Comparison of ENCODE assay signal across 1 cellular context in the genomic region with DNA sequence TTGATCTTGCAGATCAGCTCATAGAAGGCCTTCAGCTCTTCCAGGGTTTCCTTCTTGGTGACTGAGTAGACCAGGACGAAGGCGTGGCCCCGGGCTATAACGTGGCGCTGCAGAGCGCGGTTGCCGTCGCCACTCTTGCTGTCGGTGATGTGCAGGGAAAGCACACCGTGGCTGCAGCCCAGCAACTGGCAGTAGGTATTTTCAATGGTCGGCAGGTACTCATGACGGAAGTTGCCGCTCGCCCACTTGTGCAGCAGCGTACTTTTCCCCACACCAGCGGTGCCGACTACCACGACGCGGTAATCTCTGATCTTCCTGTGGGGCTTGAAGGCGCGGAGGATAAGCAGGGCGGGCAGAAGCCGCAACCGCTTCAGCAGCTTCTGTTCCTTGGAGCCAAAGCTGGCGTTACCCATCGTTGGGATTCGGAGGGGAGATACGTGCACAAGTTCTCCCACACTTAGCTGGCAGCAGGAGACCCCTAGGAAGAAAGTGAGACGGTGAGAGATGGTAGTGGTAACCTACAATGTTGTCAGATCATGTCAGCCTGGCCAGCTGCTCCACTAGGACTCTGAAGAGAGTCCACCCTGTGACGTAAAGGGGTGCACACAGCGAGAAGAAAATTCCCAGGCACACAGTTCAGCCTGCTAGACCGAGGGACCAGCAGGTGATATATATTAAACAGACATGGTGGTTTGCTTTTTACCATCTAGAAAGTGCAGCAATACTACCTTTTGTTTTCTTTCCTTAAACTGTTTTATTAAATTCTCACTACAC.
TF ChIP-seq lines count a peak whose summit lies in the region.

No MANE protein-coding gene starts in this region.

TF ChIP-seq in K562, 482 proteins besides CTCF, POLR2A, EP300 and RAD21 (continued from another document and continues in another):
- TF ChIP-seq, protein P1, sequence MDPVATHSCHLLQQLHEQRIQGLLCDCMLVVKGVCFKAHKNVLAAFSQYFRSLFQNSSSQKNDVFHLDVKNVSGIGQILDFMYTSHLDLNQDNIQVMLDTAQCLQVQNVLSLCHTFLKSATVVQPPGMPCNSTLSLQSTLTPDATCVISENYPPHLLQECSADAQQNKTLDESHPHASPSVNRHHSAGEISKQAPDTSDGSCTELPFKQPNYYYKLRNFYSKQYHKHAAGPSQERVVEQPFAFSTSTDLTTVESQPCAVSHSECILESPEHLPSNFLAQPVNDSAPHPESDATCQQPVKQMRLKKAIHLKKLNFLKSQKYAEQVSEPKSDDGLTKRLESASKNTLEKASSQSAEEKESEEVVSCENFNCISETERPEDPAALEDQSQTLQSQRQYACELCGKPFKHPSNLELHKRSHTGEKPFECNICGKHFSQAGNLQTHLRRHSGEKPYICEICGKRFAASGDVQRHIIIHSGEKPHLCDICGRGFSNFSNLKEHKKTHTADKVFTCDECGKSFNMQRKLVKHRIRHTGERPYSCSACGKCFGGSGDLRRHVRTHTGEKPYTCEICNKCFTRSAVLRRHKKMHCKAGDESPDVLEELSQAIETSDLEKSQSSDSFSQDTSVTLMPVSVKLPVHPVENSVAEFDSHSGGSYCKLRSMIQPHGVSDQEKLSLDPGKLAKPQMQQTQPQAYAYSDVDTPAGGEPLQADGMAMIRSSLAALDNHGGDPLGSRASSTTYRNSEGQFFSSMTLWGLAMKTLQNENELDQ (CRISPR knock-in tag; IDR thresholded peaks at IDR 0.05; ENCODE audit: borderline replicate concordance) = 0 out of 2 replicates have a peak, but pooled peaks have one; percentile 30
- TF ChIP-seq, protein P2, sequence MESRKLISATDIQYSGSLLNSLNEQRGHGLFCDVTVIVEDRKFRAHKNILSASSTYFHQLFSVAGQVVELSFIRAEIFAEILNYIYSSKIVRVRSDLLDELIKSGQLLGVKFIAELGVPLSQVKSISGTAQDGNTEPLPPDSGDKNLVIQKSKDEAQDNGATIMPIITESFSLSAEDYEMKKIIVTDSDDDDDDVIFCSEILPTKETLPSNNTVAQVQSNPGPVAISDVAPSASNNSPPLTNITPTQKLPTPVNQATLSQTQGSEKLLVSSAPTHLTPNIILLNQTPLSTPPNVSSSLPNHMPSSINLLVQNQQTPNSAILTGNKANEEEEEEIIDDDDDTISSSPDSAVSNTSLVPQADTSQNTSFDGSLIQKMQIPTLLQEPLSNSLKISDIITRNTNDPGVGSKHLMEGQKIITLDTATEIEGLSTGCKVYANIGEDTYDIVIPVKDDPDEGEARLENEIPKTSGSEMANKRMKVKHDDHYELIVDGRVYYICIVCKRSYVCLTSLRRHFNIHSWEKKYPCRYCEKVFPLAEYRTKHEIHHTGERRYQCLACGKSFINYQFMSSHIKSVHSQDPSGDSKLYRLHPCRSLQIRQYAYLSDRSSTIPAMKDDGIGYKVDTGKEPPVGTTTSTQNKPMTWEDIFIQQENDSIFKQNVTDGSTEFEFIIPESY (CRISPR knock-in tag; IDR thresholded peaks at IDR 0.05) = 0 out of 2 replicates have a peak, but pooled peaks have one; percentile 43
- TF ChIP-seq MYC (IDR thresholded peaks at IDR 0.05; ENCODE audit: low read depth, low read length) = no peak; the same call in 1 of the 2 replicates
- TF ChIP-seq MYC (CRISPR knock-in tag; IDR thresholded peaks at IDR 0.05; ENCODE audit: borderline replicate concordance, low read depth) = no peak
- TF ChIP-seq MTF1 (CRISPR knock-in tag; IDR thresholded peaks at IDR 0.05; ENCODE audit: borderline replicate concordance) = no peak
- TF ChIP-seq SREBF1 (IDR thresholded peaks at IDR 0.05; ENCODE audit: borderline replicate concordance, low read depth, low read length) = no peak
- TF ChIP-seq MAFK (IDR thresholded peaks at IDR 0.05; ENCODE audit: low read length) = no peak
- TF ChIP-seq, protein P3, sequence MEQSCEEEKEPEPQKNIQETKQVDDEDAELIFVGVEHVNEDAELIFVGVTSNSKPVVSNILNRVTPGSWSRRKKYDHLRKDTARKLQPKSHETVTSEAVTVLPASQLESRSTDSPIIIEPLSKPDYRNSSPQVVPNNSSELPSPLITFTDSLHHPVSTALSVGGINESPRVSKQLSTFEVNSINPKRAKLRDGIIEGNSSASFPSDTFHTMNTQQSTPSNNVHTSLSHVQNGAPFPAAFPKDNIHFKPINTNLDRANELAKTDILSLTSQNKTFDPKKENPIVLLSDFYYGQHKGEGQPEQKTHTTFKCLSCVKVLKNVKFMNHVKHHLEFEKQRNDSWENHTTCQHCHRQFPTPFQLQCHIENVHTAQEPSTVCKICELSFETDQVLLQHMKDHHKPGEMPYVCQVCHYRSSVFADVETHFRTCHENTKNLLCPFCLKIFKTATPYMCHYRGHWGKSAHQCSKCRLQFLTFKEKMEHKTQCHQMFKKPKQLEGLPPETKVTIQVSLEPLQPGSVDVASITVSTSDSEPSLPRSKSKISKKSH (CRISPR knock-in tag; IDR thresholded peaks at IDR 0.05) = no peak
- no peak for TF ChIP-seq ETV6 (IDR thresholded peaks at IDR 0.05; ENCODE audit: borderline replicate concordance in 1 of 2, low read depth in 2 of 2, low read length in 1 of 2)
- no peak for TF ChIP-seq ETV6 (CRISPR knock-in tag; IDR thresholded peaks at IDR 0.05; ENCODE audit: borderline replicate concordance)
- TF ChIP-seq POLR2B (IDR thresholded peaks at IDR 0.05; ENCODE audit: low read depth, partially characterized antibody) = no peak
- TF ChIP-seq, protein P4, sequence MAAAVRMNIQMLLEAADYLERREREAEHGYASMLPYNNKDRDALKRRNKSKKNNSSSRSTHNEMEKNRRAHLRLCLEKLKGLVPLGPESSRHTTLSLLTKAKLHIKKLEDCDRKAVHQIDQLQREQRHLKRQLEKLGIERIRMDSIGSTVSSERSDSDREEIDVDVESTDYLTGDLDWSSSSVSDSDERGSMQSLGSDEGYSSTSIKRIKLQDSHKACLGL (CRISPR knock-in tag; IDR thresholded peaks at IDR 0.05; ENCODE audit: borderline replicate concordance, poor library complexity, severe bottlenecking) = no peak
- TF ChIP-seq, protein P5, sequence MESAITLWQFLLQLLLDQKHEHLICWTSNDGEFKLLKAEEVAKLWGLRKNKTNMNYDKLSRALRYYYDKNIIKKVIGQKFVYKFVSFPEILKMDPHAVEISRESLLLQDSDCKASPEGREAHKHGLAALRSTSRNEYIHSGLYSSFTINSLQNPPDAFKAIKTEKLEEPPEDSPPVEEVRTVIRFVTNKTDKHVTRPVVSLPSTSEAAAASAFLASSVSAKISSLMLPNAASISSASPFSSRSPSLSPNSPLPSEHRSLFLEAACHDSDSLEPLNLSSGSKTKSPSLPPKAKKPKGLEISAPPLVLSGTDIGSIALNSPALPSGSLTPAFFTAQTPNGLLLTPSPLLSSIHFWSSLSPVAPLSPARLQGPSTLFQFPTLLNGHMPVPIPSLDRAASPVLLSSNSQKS (CRISPR knock-in tag; IDR thresholded peaks at IDR 0.05) = no peak
- TF ChIP-seq NR2C2 (CRISPR knock-in tag; IDR thresholded peaks at IDR 0.05) = peak; percentile 41; the same call in 1 of the 2 replicates
- no peak for TF ChIP-seq NR2C2 (tag; IDR thresholded peaks at IDR 0.05)
- TF ChIP-seq PTBP1 (IDR thresholded peaks at IDR 0.05; ENCODE audit: low read depth, low read length) = no peak
- no peak for TF ChIP-seq CHD4 (IDR thresholded peaks at IDR 0.05; ENCODE audit: insufficient read depth, insufficient replicate concordance, low read depth, low read length, poor library complexity, severe bottlenecking)
- TF ChIP-seq, protein P6, sequence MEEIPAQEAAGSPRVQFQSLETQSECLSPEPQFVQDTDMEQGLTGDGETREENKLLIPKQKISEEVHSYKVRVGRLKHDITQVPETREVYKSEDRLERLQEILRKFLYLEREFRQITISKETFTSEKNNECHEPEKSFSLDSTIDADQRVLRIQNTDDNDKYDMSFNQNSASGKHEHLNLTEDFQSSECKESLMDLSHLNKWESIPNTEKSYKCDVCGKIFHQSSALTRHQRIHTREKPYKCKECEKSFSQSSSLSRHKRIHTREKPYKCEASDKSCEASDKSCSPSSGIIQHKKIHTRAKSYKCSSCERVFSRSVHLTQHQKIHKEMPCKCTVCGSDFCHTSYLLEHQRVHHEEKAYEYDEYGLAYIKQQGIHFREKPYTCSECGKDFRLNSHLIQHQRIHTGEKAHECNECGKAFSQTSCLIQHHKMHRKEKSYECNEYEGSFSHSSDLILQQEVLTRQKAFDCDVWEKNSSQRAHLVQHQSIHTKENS (CRISPR knock-in tag; IDR thresholded peaks at IDR 0.05) = no peak
- peak; percentile 13 for TF ChIP-seq TBP (optimal IDR thresholded peaks at IDR 0.05; ENCODE audit: low read depth, low read length)
- TF ChIP-seq, protein P7, sequence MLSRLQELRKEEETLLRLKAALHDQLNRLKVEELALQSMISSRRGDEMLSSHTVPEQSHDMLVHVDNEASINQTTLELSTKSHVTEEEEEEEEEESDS (CRISPR knock-in tag; IDR thresholded peaks at IDR 0.05) = no peak
- TF ChIP-seq, protein P8, sequence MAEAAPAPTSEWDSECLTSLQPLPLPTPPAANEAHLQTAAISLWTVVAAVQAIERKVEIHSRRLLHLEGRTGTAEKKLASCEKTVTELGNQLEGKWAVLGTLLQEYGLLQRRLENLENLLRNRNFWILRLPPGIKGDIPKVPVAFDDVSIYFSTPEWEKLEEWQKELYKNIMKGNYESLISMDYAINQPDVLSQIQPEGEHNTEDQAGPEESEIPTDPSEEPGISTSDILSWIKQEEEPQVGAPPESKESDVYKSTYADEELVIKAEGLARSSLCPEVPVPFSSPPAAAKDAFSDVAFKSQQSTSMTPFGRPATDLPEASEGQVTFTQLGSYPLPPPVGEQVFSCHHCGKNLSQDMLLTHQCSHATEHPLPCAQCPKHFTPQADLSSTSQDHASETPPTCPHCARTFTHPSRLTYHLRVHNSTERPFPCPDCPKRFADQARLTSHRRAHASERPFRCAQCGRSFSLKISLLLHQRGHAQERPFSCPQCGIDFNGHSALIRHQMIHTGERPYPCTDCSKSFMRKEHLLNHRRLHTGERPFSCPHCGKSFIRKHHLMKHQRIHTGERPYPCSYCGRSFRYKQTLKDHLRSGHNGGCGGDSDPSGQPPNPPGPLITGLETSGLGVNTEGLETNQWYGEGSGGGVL (CRISPR knock-in tag; IDR thresholded peaks at IDR 0.05) = no peak
- no peak for TF ChIP-seq ATF1 (CRISPR knock-in tag; IDR thresholded peaks at IDR 0.05)
- peak; percentile 68 for TF ChIP-seq ATF1 (tag; IDR thresholded peaks at IDR 0.05)
- TF ChIP-seq, protein P9, sequence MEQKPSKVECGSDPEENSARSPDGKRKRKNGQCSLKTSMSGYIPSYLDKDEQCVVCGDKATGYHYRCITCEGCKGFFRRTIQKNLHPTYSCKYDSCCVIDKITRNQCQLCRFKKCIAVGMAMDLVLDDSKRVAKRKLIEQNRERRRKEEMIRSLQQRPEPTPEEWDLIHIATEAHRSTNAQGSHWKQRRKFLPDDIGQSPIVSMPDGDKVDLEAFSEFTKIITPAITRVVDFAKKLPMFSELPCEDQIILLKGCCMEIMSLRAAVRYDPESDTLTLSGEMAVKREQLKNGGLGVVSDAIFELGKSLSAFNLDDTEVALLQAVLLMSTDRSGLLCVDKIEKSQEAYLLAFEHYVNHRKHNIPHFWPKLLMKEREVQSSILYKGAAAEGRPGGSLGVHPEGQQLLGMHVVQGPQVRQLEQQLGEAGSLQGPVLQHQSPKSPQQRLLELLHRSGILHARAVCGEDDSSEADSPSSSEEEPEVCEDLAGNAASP (IDR thresholded peaks at IDR 0.05) = no peak
- TF ChIP-seq SMARCC2 (IDR thresholded peaks at IDR 0.05; ENCODE audit: low read depth) = no peak
- TF ChIP-seq FUS (optimal IDR thresholded peaks at IDR 0.05; ENCODE audit: low read depth, low read length) = no peak
- TF ChIP-seq, protein P10, sequence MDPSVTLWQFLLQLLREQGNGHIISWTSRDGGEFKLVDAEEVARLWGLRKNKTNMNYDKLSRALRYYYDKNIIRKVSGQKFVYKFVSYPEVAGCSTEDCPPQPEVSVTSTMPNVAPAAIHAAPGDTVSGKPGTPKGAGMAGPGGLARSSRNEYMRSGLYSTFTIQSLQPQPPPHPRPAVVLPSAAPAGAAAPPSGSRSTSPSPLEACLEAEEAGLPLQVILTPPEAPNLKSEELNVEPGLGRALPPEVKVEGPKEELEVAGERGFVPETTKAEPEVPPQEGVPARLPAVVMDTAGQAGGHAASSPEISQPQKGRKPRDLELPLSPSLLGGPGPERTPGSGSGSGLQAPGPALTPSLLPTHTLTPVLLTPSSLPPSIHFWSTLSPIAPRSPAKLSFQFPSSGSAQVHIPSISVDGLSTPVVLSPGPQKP (CRISPR knock-in tag; IDR thresholded peaks at IDR 0.05) = no peak
- no peak for TF ChIP-seq TRIM28 (IDR thresholded peaks at IDR 0.05)
- TF ChIP-seq ELF1 (tag; IDR thresholded peaks at IDR 0.05) = no peak
- no peak for TF ChIP-seq ZNF644 (tag; IDR thresholded peaks at IDR 0.05; ENCODE audit: low read depth)
- TF ChIP-seq, protein P11, sequence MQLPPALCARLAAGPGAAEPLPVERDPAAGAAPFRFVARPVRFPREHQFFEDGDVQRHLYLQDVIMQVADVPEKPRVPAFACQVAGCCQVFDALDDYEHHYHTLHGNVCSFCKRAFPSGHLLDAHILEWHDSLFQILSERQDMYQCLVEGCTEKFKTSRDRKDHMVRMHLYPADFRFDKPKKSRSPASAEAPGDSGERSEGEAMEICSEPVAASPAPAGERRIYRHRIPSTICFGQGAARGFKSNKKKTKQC (CRISPR knock-in tag; IDR thresholded peaks at IDR 0.05) = no peak; the same call in 1 of the 2 replicates
- TF ChIP-seq RBM34 (IDR thresholded peaks at IDR 0.05; ENCODE audit: borderline replicate concordance, insufficient read depth, low read length) = no peak
- TF ChIP-seq, protein P12, sequence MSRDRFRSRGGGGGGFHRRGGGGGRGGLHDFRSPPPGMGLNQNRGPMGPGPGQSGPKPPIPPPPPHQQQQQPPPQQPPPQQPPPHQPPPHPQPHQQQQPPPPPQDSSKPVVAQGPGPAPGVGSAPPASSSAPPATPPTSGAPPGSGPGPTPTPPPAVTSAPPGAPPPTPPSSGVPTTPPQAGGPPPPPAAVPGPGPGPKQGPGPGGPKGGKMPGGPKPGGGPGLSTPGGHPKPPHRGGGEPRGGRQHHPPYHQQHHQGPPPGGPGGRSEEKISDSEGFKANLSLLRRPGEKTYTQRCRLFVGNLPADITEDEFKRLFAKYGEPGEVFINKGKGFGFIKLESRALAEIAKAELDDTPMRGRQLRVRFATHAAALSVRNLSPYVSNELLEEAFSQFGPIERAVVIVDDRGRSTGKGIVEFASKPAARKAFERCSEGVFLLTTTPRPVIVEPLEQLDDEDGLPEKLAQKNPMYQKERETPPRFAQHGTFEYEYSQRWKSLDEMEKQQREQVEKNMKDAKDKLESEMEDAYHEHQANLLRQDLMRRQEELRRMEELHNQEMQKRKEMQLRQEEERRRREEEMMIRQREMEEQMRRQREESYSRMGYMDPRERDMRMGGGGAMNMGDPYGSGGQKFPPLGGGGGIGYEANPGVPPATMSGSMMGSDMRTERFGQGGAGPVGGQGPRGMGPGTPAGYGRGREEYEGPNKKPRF (IDR thresholded peaks at IDR 0.05; ENCODE audit: low read depth, low read length) = no peak
- TF ChIP-seq FOXP1 (CRISPR knock-in tag; IDR thresholded peaks at IDR 0.05) = no peak
